In the genomic region with DNA sequence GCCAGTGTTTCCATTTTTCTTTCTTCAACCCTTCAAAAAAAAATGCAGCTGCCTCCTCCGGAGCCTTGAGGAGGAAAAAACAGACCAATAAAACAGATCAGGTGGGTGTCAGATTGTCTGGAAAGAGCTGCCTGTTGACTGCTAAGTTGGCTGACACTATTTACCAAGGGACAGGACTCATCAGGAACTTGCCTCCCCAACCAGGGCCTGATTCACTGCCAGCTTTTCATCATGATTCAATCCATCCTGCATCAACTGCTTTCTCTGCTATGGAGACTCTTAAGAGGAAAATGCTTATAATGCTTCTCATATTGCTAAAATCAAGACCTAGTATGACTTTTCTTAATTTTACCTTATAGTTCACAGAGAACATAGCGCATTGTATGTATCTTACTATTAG, we compare ENCODE assay signal across 19 cellular contexts. TPM values are rescaled to one million over a fixed set of nuclear protein-coding genes. Genes with fewer than 3 reads are reported as not detected.
A peak's percentile ranks its signal among the peaks of the same experiment; 100 is the strongest.
DNase-seq lines count a peak whose midpoint lies in the region; ATAC-seq, FAIRE-seq and TF ChIP-seq lines count a peak whose summit lies in the region.
"Had no signal": no experiment of that assay in that cellular context is flagged by ENCODE, and none has a peak within 500 bp of the region (broad histone marks: within the 10 kb centered on the region; RNA-seq: fewer than 3 reads in every experiment).

No MANE protein-coding gene starts in this region.

- no peak overlapping the region for H4K91ac ChIP-seq in H1 (replicated peaks; ENCODE audit: insufficient read length, low read length)

- H3K9me3 ChIP-seq in PC-3 (ENCODE audit: low read length): no peaks in the 10 kb centered on the region
- no peaks in the 10 kb centered on the region for H3K9me3 ChIP-seq in H1 (ENCODE audit: insufficient read depth in 2 of 2, low read depth in 1 of 2, low read length in 1 of 2)
- H3K9me3 ChIP-seq in smooth muscle cell (replicated peaks; ENCODE audit: low read depth): no peaks in the 10 kb centered on the region
- H3K9me3 ChIP-seq: A549, BE2C, Caco-2 had no signal

- POLR2A ChIA-PET in PC-3 (lab: Charles Lee; ENCODE audit: unreplicated experiment): no interaction called here
- POLR2A ChIA-PET in H1 (lab: Charles Lee; ENCODE audit: partially characterized antibody): no interaction called here

- no peak overlapping the region for H2BK12ac ChIP-seq in H1 (ENCODE audit: low read depth, low read length)

- no peak overlapping the region for H2BK15ac ChIP-seq in H1 (ENCODE audit: low read length)

- no peak for TF ChIP-seq RAD21 in H1 (IDR thresholded peaks at IDR 0.05 in 1 of 2, conservative IDR thresholded peaks at IDR 0.05 in 1 of 2; ENCODE audit: low read depth in 2 of 2, low read length in 2 of 2)

- H3F3A ChIP-seq in PC-3 (ENCODE audit: low read length, unreplicated experiment): no peaks in the 10 kb centered on the region
- no peaks in the 10 kb centered on the region for H3F3A ChIP-seq in smooth muscle cell (ENCODE audit: low read depth)

- no peak overlapping the region for H2BK5ac ChIP-seq in H1 (ENCODE audit: low read depth, low read length)

- no peaks in the 10 kb centered on the region for H3K79me1 ChIP-seq in H1 (ENCODE audit: low read depth, low read length)

- TF ChIP-seq EP300 in H1 (IDR thresholded peaks at IDR 0.05; ENCODE audit: borderline replicate concordance in 1 of 2, low read depth in 2 of 2, low read length in 2 of 2): no peak

- H3K4me1 ChIP-seq in PC-3 (ENCODE audit: insufficient read depth, low read length): no peaks in the 10 kb centered on the region
- H3K4me1 ChIP-seq in H1 (replicated peaks in 1 of 4; ENCODE audit: control insufficient read depth in 3 of 4, insufficient read depth in 4 of 4, low read length in 3 of 4): no peaks in the 10 kb centered on the region
- peaks cover 8% of the 10 kb centered on the region for H3K4me1 ChIP-seq in smooth muscle cell (ENCODE audit: low read depth)
- H3K4me1 ChIP-seq: A549, Caco-2 had no signal

- H2AFZ ChIP-seq in PC-3 (ENCODE audit: low read length): no peak overlapping the region
- H2AFZ ChIP-seq in H1 (ENCODE audit: low read length): 0 out of 2 replicates have a peak overlapping the region, but pooled peaks have one; percentile 67
- H2AFZ ChIP-seq in smooth muscle cell (ENCODE audit: low read depth): peak overlapping the region; percentile 26
- H2AFZ ChIP-seq: GM23248 had no signal

- TF ChIP-seq POLR2A in H1 (IDR thresholded peaks at IDR 0.05; ENCODE audit: control extremely low read depth in 1 of 2, low read depth in 2 of 2, low read length in 2 of 2): no peak
- TF ChIP-seq POLR2A in lower leg skin (IDR thresholded peaks at IDR 0.05): no peak

- H2BK20ac ChIP-seq in H1 (ENCODE audit: low read length): no peak overlapping the region

- H3K23me2 ChIP-seq in H1 (ENCODE audit: low read depth, low read length): no peaks in the 10 kb centered on the region

- H3K56ac ChIP-seq in H1 (replicated peaks; ENCODE audit: insufficient read length, low read depth, low read length): no peak overlapping the region

- H4K20me1 ChIP-seq in PC-3 (ENCODE audit: low read length) (no peaks in the 10 kb centered on the region), H1 (replicated peaks in 1 of 2; ENCODE audit: control insufficient read depth in 1 of 2, insufficient read depth in 2 of 2, low read length in 2 of 2) (no peaks in the 10 kb centered on the region), smooth muscle cell (ENCODE audit: low read depth) (no peaks in the 10 kb centered on the region)

- no peak overlapping the region for H3K18ac ChIP-seq in H1 (ENCODE audit: extremely low read depth, low read length)

- no peak overlapping the region for H3K14ac ChIP-seq in H1 (ENCODE audit: insufficient read length)

- no TSS peak for BruUV-seq in PC-3 (replicated peaks; lab: Mats Ljungman, UMichigan)

- no peaks in the 10 kb centered on the region for H3K9me2 ChIP-seq in PC-3 (replicated peaks; ENCODE audit: low read length)

- no peak overlapping the region for H3K4me3 ChIP-seq in PC-3 (ENCODE audit: low read length)
- H3K4me3 ChIP-seq in H1 (ENCODE audit: extremely low read depth in 1 of 4, insufficient read depth in 2 of 4, low read depth in 3 of 4, low read length in 4 of 4): no peak overlapping the region
- H3K4me3 ChIP-seq in smooth muscle cell: no peak overlapping the region
- H3K4me3 ChIP-seq in lower leg skin (ENCODE audit: low read depth, poor library complexity, severe bottlenecking): no peak overlapping the region
- H3K4me3 ChIP-seq: A549, GM23248 had no signal

- WGBS in H1 (ENCODE audit: extremely low coverage in 1 of 2, insufficient coverage in 1 of 2, insufficient read length in 1 of 2, insufficient replicate concordance in 2 of 2, low coverage in 1 of 2, low lambda C conversion rate in 2 of 2, missing lambda C conversion rate in 1 of 2), 2 experiments: 82% methylated on average over 2 of the region's 2 CpGs; no CpG with 5 or more reads in 1 of the 2 experiments
- WGBS in smooth muscle cell (ENCODE audit: low lambda C conversion rate): 54% methylated on average over 2 of the region's 2 CpGs
- WGBS in lower leg skin, 2 donors: 42 to 56% methylated on average over 2 of the region's 2 CpGs

- peaks cover 73% of the 10 kb centered on the region for H3K27me3 ChIP-seq in PC-3 (ENCODE audit: low read length)
- H3K27me3 ChIP-seq in H1 (replicated peaks in 1 of 4; ENCODE audit: control insufficient read depth in 3 of 4, extremely low read depth in 1 of 4, insufficient read depth in 3 of 4, low read length in 3 of 4): no peaks in the 10 kb centered on the region
- H3K27me3 ChIP-seq in smooth muscle cell (ENCODE audit: low read depth): no peaks in the 10 kb centered on the region
- H3K27me3 ChIP-seq: BE2C had no signal

- H4K5ac ChIP-seq in H1 (ENCODE audit: insufficient read length, low read depth, low read length): no peak overlapping the region

- TF ChIP-seq CTCF in PC-3 (conservative IDR thresholded peaks at IDR 0.05; ENCODE audit: low read depth, low read length) (no peak), H1 (IDR thresholded peaks at IDR 0.05; ENCODE audit: control extremely low read depth in 1 of 3, insufficient read depth in 1 of 3, low read depth in 1 of 3, low read length in 3 of 3) (no peak), smooth muscle cell (IDR thresholded peaks at IDR 0.05; ENCODE audit: borderline replicate concordance, insufficient read depth, poor library complexity, severe bottlenecking) (no peak), lower leg skin (IDR thresholded peaks at IDR 0.05) (no peak)

- no peak overlapping the region for H4K8ac ChIP-seq in H1 (ENCODE audit: extremely low read depth, insufficient read depth, low read length)

- H3K4me2 ChIP-seq in PC-3 (ENCODE audit: low read length) (no peak overlapping the region), H1 (ENCODE audit: insufficient read depth in 1 of 2, low read depth in 2 of 2, low read length in 2 of 2) (no peak overlapping the region), smooth muscle cell (peak overlapping the region; percentile 46)
- H3K4me2 ChIP-seq: A549 had no signal

- no peak overlapping the region for H3K23ac ChIP-seq in H1 (ENCODE audit: insufficient read length)

- FAIRE-seq in H1 (lab: Jason Lieb, UNC): no peak
- FAIRE-seq: A549, HepG2, HTR-8/SVneo had no signal

- H3K36me3 ChIP-seq in PC-3 (ENCODE audit: low read depth, low read length) (no peaks in the 10 kb centered on the region), H1 (ENCODE audit: control insufficient read depth in 2 of 4, insufficient read depth in 4 of 4, low read length in 3 of 4) (no peaks in the 10 kb centered on the region), smooth muscle cell (ENCODE audit: low read depth) (no peaks in the 10 kb centered on the region)
- H3K36me3 ChIP-seq: BE2C had no signal

- H3K79me2 ChIP-seq in PC-3 (ENCODE audit: low read length) (no peaks in the 10 kb centered on the region), H1 (ENCODE audit: control insufficient read depth in 1 of 2, insufficient read depth in 2 of 2, low read length in 2 of 2) (no peaks in the 10 kb centered on the region), smooth muscle cell (ENCODE audit: low read depth) (no peaks in the 10 kb centered on the region)

- no peak overlapping the region for H2BK120ac ChIP-seq in H1 (replicated peaks; ENCODE audit: low read depth, low read length)

- intact Hi-C loops in PC-3 (cut with micrococcal nuclease): no loop called here
- intact Hi-C loops in left colon (cut with DNase I, micrococcal nuclease): no loop called here
- intact Hi-C loops in lower leg skin (cut with DNase I; ENCODE audit: low total_unique reads): no loop called here

- H3K9ac ChIP-seq in PC-3 (ENCODE audit: low read length): no peak overlapping the region
- H3K9ac ChIP-seq in H1 (replicated peaks in 1 of 4; ENCODE audit: extremely low read depth in 1 of 4, low read depth in 3 of 4, low read length in 3 of 4): no peak overlapping the region
- no peak overlapping the region for H3K9ac ChIP-seq in smooth muscle cell (ENCODE audit: low read depth)
- H3K9ac ChIP-seq: GM23248 had no signal

- H2AK5ac ChIP-seq in H1 (ENCODE audit: low read depth, low read length): no peak overlapping the region

- H3K27ac ChIP-seq in PC-3 (ENCODE audit: low read length) (no peak overlapping the region), H1 (ENCODE audit: low read depth, low read length) (no peak overlapping the region), smooth muscle cell (ENCODE audit: low read depth) (no peak overlapping the region)
- H3K27ac ChIP-seq: A549, GM23248 had no signal

- ATAC-seq in PC-3 (no peak), left colon (peak; percentile 65)
- ATAC-seq: A549, HepG2 had no signal

- no peak overlapping the region for H3K4ac ChIP-seq in H1 (replicated peaks; ENCODE audit: insufficient read length, low read depth, low read length)

- CTCF ChIA-PET in PC-3 (lab: Charles Lee): no interaction called here
- CTCF ChIA-PET in H1 (lab: Charles Lee; ENCODE audit: partially characterized antibody): interaction anchor here (2.6 kb wide), 1 partner anchor 98 kb away, joined by 9 read pairs; no protein-coding TSS in a partner anchor

- DNase-seq in PC-3 (peak; percentile 24), H1 (ENCODE audit: low read depth in 1 of 2, low spot score in 2 of 2) (no peak), left colon (peak; percentile 12 to 30), smooth muscle cell (lab: John Stamatoyannopoulos, UW; ENCODE audit: unreplicated experiment) (no peak), lower leg skin (ENCODE audit: low spot score in 2 of 2) (no peak), 8988T (no peak), DMS79 (lab: John Stamatoyannopoulos, UW) (no peak), DMS153 treated with DMSO at 0.1 percent for 48 hours (lab: John Stamatoyannopoulos, UW; ENCODE audit: unreplicated experiment) (no peak)
- DNase-seq: BE2C; Caco-2; CD8-positive, alpha-beta memory T cell; DMS53; GM23248; H7 had no signal

RNA-seq across cellular contexts. Expression of a gene that starts 21.3 kb away (rescaled TPM):
- not detected in 2 replicates for total RNA-seq in PC-3 (2014; rRNA removed)
- total RNA-seq in H1 (2021; fragmentation: NEBNext Ultra II Directional; extraction: Animal tissue kit (Norgen Biotek cat#: 25700)): not detected in 2 replicates
- not detected in 2 replicates for polyA plus RNA-seq in H1 (2011; rRNA removed)
- polyA plus RNA-seq in H1 (2011; cell fraction: cytosol; rRNA removed): 0.03 TPM
- polyA plus RNA-seq in H1 (2011; cell fraction: nucleus; rRNA removed): 0.06 TPM
- not detected in 4 replicates for polyA plus RNA-seq in H1 (2012, experiment 1 of 2)
- not detected for polyA plus RNA-seq in H1 (2012, experiment 2 of 2)
- 0.04 TPM for polyA plus RNA-seq in H1 (2013, experiment 1 of 2)
- 0.04 TPM for polyA plus RNA-seq in H1 (2013, experiment 2 of 2)
- polyA minus RNA-seq in H1 (2011; rRNA and poly(A)+ RNA removed): 0.16 TPM in 1 of 2 replicates, not detected in the other
- not detected for polyA minus RNA-seq in H1 (2011; cell fraction: cytosol; rRNA and poly(A)+ RNA removed)
- not detected for polyA minus RNA-seq in H1 (2011; cell fraction: nucleus; rRNA and poly(A)+ RNA removed)
- 10 to 100 TPM; 12.2 to 19.0 TPM for total RNA-seq in left colon
- 0.09 TPM in 1 of 2 replicates, not detected in the other for total RNA-seq in smooth muscle cell
- polyA plus RNA-seq in smooth muscle cell: not detected in 2 replicates
- 1 to 10 TPM in 2 of 4 donors, under 1 TPM in 1, not detected in 1; 0.25 to 1.2 (median 1.0) TPM for total RNA-seq in lower leg skin
- total RNA-seq: Caco-2; CD8-positive, alpha-beta memory T cell; Daoy; GM23248; H7; HepG2 had no signal
- polyA plus RNA-seq: A549; AG04450; CD8-positive, alpha-beta memory T cell; GM23248; HepG2 had no signal

Comparison
In these comparisons a context has a peak if more than half of its experiments do, and no peak if none do; other contexts are left out.
1. DNase-seq: peak in PC-3 (single experiment) and left colon (2 of 2); none in H1 (0 of 2), smooth muscle cell (single experiment), lower leg skin (0 of 2), 8988T (single experiment), DMS79 (single experiment) and DMS153 treated with DMSO at 0.1 percent for 48 hours (single experiment).
2. RNA of a gene that starts 21.3 kb away (total RNA-seq): 12.2 to 19.0 TPM in left colon; 0.25 to 1.2 TPM in lower leg skin, 0.09 TPM in smooth muscle cell, not detected in H1 and not detected in PC-3; every median in the first group is over 4 times any median in the second.